In genomic region chr4:185550933-185551332, GRCh38 we compare ENCODE assay signal across 29 cellular contexts. TPM values are rescaled to one million over a fixed set of nuclear protein-coding genes. Genes with fewer than 3 reads are reported as not detected.
"Had no signal": no experiment of that assay in that cellular context is flagged by ENCODE, and none has a peak within 500 bp of the region (broad histone marks: within the 10 kb centered on the region; RNA-seq: fewer than 3 reads in every experiment).

No MANE protein-coding gene starts in this region.

- DNase-seq: activated CD4-positive, alpha-beta T cell treated with anti-CD3 and anti-CD28 coated beads for 1 hour; activated CD4-positive, alpha-beta T cell treated with anti-CD3 and anti-CD28 coated beads, Interleukin-2, amount 10 ng/mL, durations not matched to agents 24 days and 14 days; activated CD4-positive, alpha-beta T cell treated with anti-CD3 and anti-CD28 coated beads, Interleukin-2, amount 50 U/mL, for 48 hours; activated CD4-positive, CD25-positive, alpha-beta regulatory T cell; activated CD8-positive, alpha-beta T cell treated with anti-CD3 and anti-CD28 coated beads, Interleukin-2, amount 10 ng/mL, durations not matched to agents 7 days and 5 days; activated gamma-delta T cell; activated naive CD4-positive, alpha-beta T cell treated with Interleukin-2 at 50 U/mL for 16 hours; activated T-cell treated with anti-CD3 and anti-CD28 coated beads, Interleukin-2, amount 50 U/mL, for 24 hours; adrenal gland; IMR-90; NCI-H1092 treated with DMSO at 0.1 percent for 48 hours; NCI-H1417; NCI-H146; NCI-H187; NCI-H2029 treated with DMSO at 0.1 percent for 48 hours; NCI-H2107; NCI-H2171; NCI-H510A treated with DMSO at 0.1 percent for 48 hours; NCI-H526 treated with DMSO at 0.1 percent for 48 hours; NCI-H774; SHP77; SJCRH30; T1000; WERI-Rb-1 had no signal

- ATAC-seq: activated CD8-positive, alpha-beta T cell treated with anti-CD3 and anti-CD28 coated beads, Interleukin-2, amount 10 ng/mL, durations not matched to agents 7 days and 5 days; K562; Panc1 had no signal

- H3K27ac ChIP-seq: adrenal gland, SJCRH30, SK-N-MC, WERI-Rb-1 had no signal

- H3K9me3 ChIP-seq: adrenal gland, SJCRH30 had no signal

- H3K27me3 ChIP-seq: adrenal gland, SJCRH30 had no signal

- H3K4me3 ChIP-seq: adrenal gland, K562, SJCRH30, SK-N-MC had no signal

- H3K36me3 ChIP-seq: adrenal gland, SJCRH30, WERI-Rb-1 had no signal

- H3K4me1 ChIP-seq: adrenal gland, SJCRH30 had no signal

RNA-seq across cellular contexts. Expression of gene PDLIM3, which starts 15.6 kb away (rescaled TPM):
- total RNA-seq: activated CD4-positive, alpha-beta T cell treated with anti-CD3 and anti-CD28 coated beads, Interleukin-2, amount 10 ng/mL, durations not matched to agents 24 days and 14 days; activated CD8-positive, alpha-beta T cell treated with anti-CD3 and anti-CD28 coated beads, Interleukin-2, amount 10 ng/mL, durations not matched to agents 7 days and 5 days; K562; T-helper 1 cell treated with Interleukin-12 subunit alpha and Interleukin-12 subunit beta and Interleukin-4 antibody, amounts not matched to agents 30 ng/mL and 1 ng/mL, for 36 hours; T-helper 2 cell treated with Interferon-gamma antibody and Interleukin-4, amounts not matched to agents 100 ng/mL and 5 ng/mL, for 36 hours had no signal
